21 cellular contexts compared by ENCODE assay signal in the genomic region with DNA sequence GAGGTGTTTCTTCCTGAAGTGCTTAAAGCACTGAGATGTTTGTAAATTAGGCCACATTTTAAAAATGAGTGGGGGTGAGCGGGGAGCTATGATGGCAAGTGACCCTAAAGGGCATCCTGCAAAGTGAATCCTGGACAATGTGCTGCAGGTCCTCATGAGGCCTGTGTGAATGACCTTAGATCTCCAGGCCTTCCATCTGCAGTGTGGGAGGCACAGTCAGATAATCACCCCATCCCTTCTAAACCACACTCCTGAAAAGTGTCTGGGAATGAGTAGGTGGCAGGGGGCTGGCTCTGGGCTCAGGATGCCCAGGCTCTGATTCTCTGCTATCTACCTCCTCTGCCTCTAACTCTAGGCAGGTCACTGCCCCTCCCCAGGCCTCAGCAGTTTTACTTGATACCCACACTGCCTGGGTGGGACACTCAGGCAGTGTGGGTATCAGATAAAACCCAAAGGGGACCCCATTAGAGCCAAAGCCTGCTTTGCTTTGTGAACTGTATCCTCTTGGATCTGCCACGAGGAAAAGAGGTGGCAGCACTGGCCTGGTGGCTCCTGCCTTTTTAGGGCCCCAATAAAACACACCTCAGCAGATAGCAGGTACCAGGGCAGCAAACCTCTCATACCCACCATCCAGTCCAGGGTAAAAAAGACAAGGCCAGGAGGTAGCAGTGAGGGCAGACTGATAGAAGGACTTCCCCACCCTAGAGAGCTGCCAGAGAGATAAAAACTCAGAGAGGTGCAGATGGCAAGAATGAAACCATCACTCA. TPM values are rescaled to one million over a fixed set of nuclear protein-coding genes. Genes with fewer than 3 reads are reported as not detected.
DNase-seq lines count a peak whose midpoint lies in the region; ATAC-seq and TF ChIP-seq lines count a peak whose summit lies in the region.
"Had no signal": no experiment of that assay in that cellular context is flagged by ENCODE, and none has a peak within 500 bp of the region (broad histone marks: within the 10 kb centered on the region; RNA-seq: fewer than 3 reads in every experiment).

No MANE protein-coding gene starts in this region.

- no peak overlapping the region for H3K27ac Mint-ChIP-seq in activated naive CD8-positive, alpha-beta T cell
- H3K27ac Mint-ChIP-seq in activated naive CD8-positive, alpha-beta T cell treated with anti-CD3 and anti-CD28 coated beads, Interleukin-2, amount 50 U/mL, for 24 hours: no peak overlapping the region
- H3K27ac Mint-ChIP-seq in brain (peak overlapping the region in 3 of 5 experiments; percentile 44 to 82 (median 78)), naive B cell (peak overlapping the region in 2 of 6 donors; percentile 38 to 72)
- H3K27ac Mint-ChIP-seq: activated CD4-positive, alpha-beta memory T cell treated with anti-CD3 and anti-CD28 coated beads for 36 hours; activated naive CD8-positive, alpha-beta T cell treated with anti-CD3 and anti-CD28 coated beads for 36 hours had no signal

- WGBS in transverse colon (ENCODE audit: low coverage in 1 of 2), 2 donors: 73% methylated on average over 2 of the region's 2 CpGs; no CpG with 5 or more reads in 1 of the 2 donors
- 98% methylated on average over 2 of the region's 2 CpGs for WGBS in mammary epithelial cell (ENCODE audit: low coverage, missing lambda C conversion rate)

- H3K4me3 ChIP-seq in transverse colon (no peak overlapping the region), mammary epithelial cell (replicated peaks in 1 of 3; ENCODE audit: insufficient read depth in 1 of 3, low read depth in 2 of 3, low read length in 3 of 3) (no peak overlapping the region)
- H3K4me3 ChIP-seq: gastroesophageal sphincter had no signal

- H3K4me2 ChIP-seq in mammary epithelial cell (ENCODE audit: insufficient read depth, low read depth, low read length): no peak overlapping the region

- H3K9me3 ChIP-seq in transverse colon (no peaks in the 10 kb centered on the region), mammary epithelial cell (replicated peaks; ENCODE audit: insufficient read depth, low read length) (no peaks in the 10 kb centered on the region)
- H3K9me3 ChIP-seq: gastroesophageal sphincter, upper lobe of left lung had no signal

- H4K20me1 ChIP-seq in mammary epithelial cell (ENCODE audit: insufficient read depth, low read length): no peaks in the 10 kb centered on the region

- H3K4me1 ChIP-seq in transverse colon (peaks cover 40 to 85% (median 76%) of the 10 kb centered on the region in 4 donors), mammary epithelial cell (ENCODE audit: insufficient read depth, low read length) (peaks cover 18% of the 10 kb centered on the region)

- TF ChIP-seq POLR2A in transverse colon (IDR thresholded peaks at IDR 0.05): no peak

- intact Hi-C loops in transverse colon (cut with DNase I; ENCODE audit: low total_unique reads) (no loop called here), mammary epithelial cell (cut with micrococcal nuclease) (no loop called here)

- in situ Hi-C loops in transverse colon (cut with MboI; ENCODE audit: low pct_ligation_motif_present in 1 of 4, low pct_unique_long_range_greater_than_20kb in 1 of 4, low sequenced_read_pairs in 3 of 4): no loop called here
- in situ Hi-C loops in mammary epithelial cell (cut with MboI; ENCODE audit: low sequenced_read_pairs in 2 of 2): no loop called here

- ATAC-seq in activated naive CD8-positive, alpha-beta T cell treated with anti-CD3 and anti-CD28 coated beads, Interleukin-2, amount 50 U/mL, for 24 hours: no peak
- ATAC-seq in naive B cell (ENCODE audit: low read depth in 2 of 2) (no peak), GM21786 (IDR thresholded peaks at IDR 0.05; ENCODE audit: unreplicated experiment) (no peak)
- ATAC-seq: gastroesophageal sphincter; left ventricle myocardium superior; right cardiac atrium; stimulated activated naive CD8-positive, alpha-beta T cell treated with anti-CD3 and anti-CD28 coated beads, Interleukin-15, Interleukin-2, amounts not matched to agents 100 U/mL and 50 U/mL, for 24 hours had no signal

- no peaks in the 10 kb centered on the region for H3K9me3 Mint-ChIP-seq in activated naive CD8-positive, alpha-beta T cell (ENCODE audit: low read depth)
- no peaks in the 10 kb centered on the region for H3K9me3 Mint-ChIP-seq in activated naive CD8-positive, alpha-beta T cell treated with anti-CD3 and anti-CD28 coated beads, Interleukin-2, amount 50 U/mL, for 24 hours
- H3K9me3 Mint-ChIP-seq in brain: no peaks in the 10 kb centered on the region
- no peaks in the 10 kb centered on the region for H3K9me3 Mint-ChIP-seq in naive B cell
- H3K9me3 Mint-ChIP-seq: activated CD4-positive, alpha-beta memory T cell treated with anti-CD3 and anti-CD28 coated beads for 36 hours; activated naive CD8-positive, alpha-beta T cell treated with anti-CD3 and anti-CD28 coated beads for 36 hours; activated T-cell treated with anti-CD3 and anti-CD28 coated beads, Interleukin-2, amount 50 U/mL, for 24 hours had no signal

- H3K27me3 ChIP-seq in transverse colon: no peaks in the 10 kb centered on the region
- H3K27me3 ChIP-seq in mammary epithelial cell (ENCODE audit: insufficient read depth, low read length): no peaks in the 10 kb centered on the region
- H3K27me3 ChIP-seq: gastroesophageal sphincter, upper lobe of left lung had no signal

- no peak for DNase-seq in activated naive CD8-positive, alpha-beta T cell treated with anti-CD3 and anti-CD28 coated beads, Interleukin-2, amount 50 U/mL, for 24 hours
- DNase-seq in naive B cell (no peak), transverse colon (peak; percentile 56), mammary epithelial cell (no peak), NCI-H69 (lab: John Stamatoyannopoulos, UW) (no peak)
- DNase-seq: activated CD4-positive, alpha-beta memory T cell treated with anti-CD3 and anti-CD28 coated beads for 36 hours; activated naive CD8-positive, alpha-beta T cell treated with anti-CD3 and anti-CD28 coated beads for 36 hours; activated T-cell treated with anti-CD3 and anti-CD28 coated beads, Interleukin-2, amount 50 U/mL, for 24 hours; EL; left ventricle myocardium superior; MV-4-11; NCI-H1930; stimulated activated naive CD8-positive, alpha-beta T cell treated with anti-CD3 and anti-CD28 coated beads, Interleukin-15, Interleukin-2, amounts not matched to agents 100 U/mL and 50 U/mL, for 24 hours; SW 1271 had no signal

- H3K36me3 Mint-ChIP-seq in activated naive CD8-positive, alpha-beta T cell: no peaks in the 10 kb centered on the region
- H3K36me3 Mint-ChIP-seq in activated naive CD8-positive, alpha-beta T cell treated with anti-CD3 and anti-CD28 coated beads, Interleukin-2, amount 50 U/mL, for 24 hours (ENCODE audit: low read depth): no peaks in the 10 kb centered on the region
- no peaks in the 10 kb centered on the region for H3K36me3 Mint-ChIP-seq in brain
- H3K36me3 Mint-ChIP-seq in naive B cell: no peaks in the 10 kb centered on the region
- H3K36me3 Mint-ChIP-seq: activated CD4-positive, alpha-beta memory T cell treated with anti-CD3 and anti-CD28 coated beads for 36 hours; activated naive CD8-positive, alpha-beta T cell treated with anti-CD3 and anti-CD28 coated beads for 36 hours had no signal

- no peaks in the 10 kb centered on the region for H3K79me2 ChIP-seq in mammary epithelial cell (ENCODE audit: insufficient read depth, low read length)

- no TSS peak for BruUV-seq in mammary epithelial cell (replicated peaks; lab: Mats Ljungman, UMichigan)

- dilution Hi-C loops in mammary epithelial cell (cut with HindIII; ENCODE audit: low sequenced_read_pairs): no loop called here

- CTCF ChIA-PET in mammary epithelial cell (lab: Charles Lee; ENCODE audit: low non-redundant PET): no interaction called here

- H3K4me3 Mint-ChIP-seq in activated naive CD8-positive, alpha-beta T cell: peak overlapping the region; percentile 80
- no peak overlapping the region for H3K4me3 Mint-ChIP-seq in activated naive CD8-positive, alpha-beta T cell treated with anti-CD3 and anti-CD28 coated beads, Interleukin-2, amount 50 U/mL, for 24 hours
- H3K4me3 Mint-ChIP-seq in brain (peak overlapping the region; percentile 85 to 91 (median 87)), naive B cell (peak overlapping the region; percentile 70 to 90 (median 82))

- H3K27me3 Mint-ChIP-seq in activated naive CD8-positive, alpha-beta T cell: no peaks in the 10 kb centered on the region
- H3K27me3 Mint-ChIP-seq in activated naive CD8-positive, alpha-beta T cell treated with anti-CD3 and anti-CD28 coated beads, Interleukin-2, amount 50 U/mL, for 24 hours: peaks cover 5% of the 10 kb centered on the region
- H3K27me3 Mint-ChIP-seq in brain (peaks cover 14% of the 10 kb centered on the region), naive B cell (no peaks in the 10 kb centered on the region)
- H3K27me3 Mint-ChIP-seq: activated CD4-positive, alpha-beta memory T cell treated with anti-CD3 and anti-CD28 coated beads for 36 hours; activated naive CD8-positive, alpha-beta T cell treated with anti-CD3 and anti-CD28 coated beads for 36 hours; activated T-cell treated with anti-CD3 and anti-CD28 coated beads, Interleukin-2, amount 50 U/mL, for 24 hours had no signal

- H3K27ac ChIP-seq in transverse colon (peak overlapping the region; percentile 85 to 93 (median 88)), mammary epithelial cell (ENCODE audit: insufficient read depth, low read depth, low read length) (no peak overlapping the region)
- H3K27ac ChIP-seq: gastroesophageal sphincter, HL-60 had no signal

- H3K9ac ChIP-seq in mammary epithelial cell (ENCODE audit: insufficient read depth, low read length): no peak overlapping the region

- H2AFZ ChIP-seq in mammary epithelial cell (ENCODE audit: low read depth, low read length): no peak overlapping the region

- peaks cover 23% of the 10 kb centered on the region for H3K4me1 Mint-ChIP-seq in activated naive CD8-positive, alpha-beta T cell (ENCODE audit: low read depth)
- peaks cover 27% of the 10 kb centered on the region for H3K4me1 Mint-ChIP-seq in activated naive CD8-positive, alpha-beta T cell treated with anti-CD3 and anti-CD28 coated beads, Interleukin-2, amount 50 U/mL, for 24 hours
- H3K4me1 Mint-ChIP-seq in brain: peaks cover 37% of the 10 kb centered on the region
- H3K4me1 Mint-ChIP-seq in naive B cell: peaks cover 33 to 68% (median 55%) of the 10 kb centered on the region in 3 donors

- TF ChIP-seq EP300 in transverse colon (IDR thresholded peaks at IDR 0.05; ENCODE audit: low read depth): no peak

- TF ChIP-seq CTCF in brain (conservative IDR thresholded peaks at IDR 0.05) (no peak), transverse colon (IDR thresholded peaks at IDR 0.05) (no peak), mammary epithelial cell (conservative IDR thresholded peaks at IDR 0.05 in 1 of 2, IDR thresholded peaks at IDR 0.05 in 1 of 2; ENCODE audit: extremely low read depth in 1 of 2, insufficient read depth in 1 of 2, low read depth in 1 of 2, low read length in 2 of 2) (no peak)

- H3K36me3 ChIP-seq in transverse colon (no peaks in the 10 kb centered on the region), mammary epithelial cell (ENCODE audit: insufficient read depth, low read length) (no peaks in the 10 kb centered on the region)
- H3K36me3 ChIP-seq: gastroesophageal sphincter, upper lobe of left lung had no signal

RNA-seq across cellular contexts. Expression of a gene that starts 10.5 kb away (rescaled TPM):
- polyA plus RNA-seq in brain (ENCODE audit: insufficient read depth, low read depth, low replicate concordance) (109 TPM), naive B cell (ENCODE audit: low read depth in 6 of 6) (10 to 100 TPM; 24.3 to 39.2 (median 30.7) TPM), mammary epithelial cell (73.7 TPM)
- total RNA-seq in transverse colon (100 to 1,000 TPM in 3 of 4 donors, 10 to 100 TPM in 1; 82.7 to 714 (median 225) TPM), mammary epithelial cell (10 to 100 TPM; 32.8 to 63.0 TPM)
- polyA minus RNA-seq in mammary epithelial cell: 67.3 TPM

RNA-seq across cellular contexts. Expression of a gene that starts 30.9 kb away (rescaled TPM):
- polyA plus RNA-seq in brain (ENCODE audit: insufficient read depth, low read depth, low replicate concordance) (6.2 TPM), naive B cell (ENCODE audit: low read depth in 6 of 6) (10 to 100 TPM; 19.1 to 35.5 (median 21.3) TPM), mammary epithelial cell (10.9 TPM)
- total RNA-seq in transverse colon (100 to 1,000 TPM in 2 of 4 donors, 10 to 100 TPM in 2; 50.2 to 206 (median 85.3) TPM), mammary epithelial cell (10 to 100 TPM in 1 of 2 donors, 1 to 10 TPM in 1; 3.3 to 23.0 TPM)
- 2.4 TPM for polyA minus RNA-seq in mammary epithelial cell

RNA-seq across cellular contexts. Expression of a gene that starts 31.1 kb away (rescaled TPM):
- polyA plus RNA-seq in brain (ENCODE audit: insufficient read depth, low read depth, low replicate concordance) (36.6 TPM), naive B cell (ENCODE audit: low read depth in 6 of 6) (10 to 100 TPM in 5 of 6 donors, 1 to 10 TPM in 1; 3.3 to 30.2 (median 14.0) TPM), mammary epithelial cell (51.9 TPM)
- total RNA-seq in transverse colon (100 to 1,000 TPM in 3 of 4 donors, 10 to 100 TPM in 1; 99.4 to 233 (median 108) TPM), mammary epithelial cell (10 to 100 TPM; 56.8 to 78.3 TPM)
- polyA minus RNA-seq in mammary epithelial cell: 274 TPM

Comparison
In these comparisons a context has a peak if more than half of its experiments do, and no peak if none do; other contexts are left out.
1. H3K27ac Mint-ChIP-seq: peak in brain (3 of 5); none in activated naive CD8-positive, alpha-beta T cell (single experiment) and activated naive CD8-positive, alpha-beta T cell treated with anti-CD3 and anti-CD28 coated beads, Interleukin-2, amount 50 U/mL, for 24 hours (single experiment).